Comparison of ENCODE assay signal across 8 cellular contexts in the genomic region with DNA sequence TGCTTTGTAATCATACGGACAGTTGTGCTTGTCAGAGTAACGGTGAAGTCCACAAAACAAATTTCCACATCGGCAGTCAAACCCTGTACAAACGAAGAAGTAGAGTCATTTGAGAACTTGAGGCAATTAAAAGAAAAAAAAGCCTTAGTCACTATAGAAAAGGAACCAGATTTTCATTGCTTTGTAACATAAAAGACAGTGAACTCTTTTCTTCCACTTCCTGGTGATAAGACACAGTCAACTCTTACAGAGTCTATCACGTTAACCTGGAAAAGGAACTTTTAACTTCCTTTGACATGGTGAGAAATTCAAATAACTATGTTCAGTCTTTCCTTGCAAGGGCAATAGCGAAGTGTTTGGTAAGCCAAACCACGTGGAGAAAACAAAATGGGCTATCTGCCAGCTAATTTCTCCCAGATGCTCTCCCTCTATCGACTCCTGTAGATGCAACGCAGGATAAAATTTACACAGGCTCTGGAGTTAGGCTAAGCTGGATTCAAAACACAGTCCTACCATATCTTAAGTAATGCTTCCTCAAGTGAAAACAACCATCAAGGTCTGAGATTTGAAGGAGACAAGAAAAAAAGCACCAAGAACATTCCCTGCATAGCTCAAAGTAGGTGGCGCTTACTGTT. TPM values are rescaled to one million over a fixed set of nuclear protein-coding genes. Genes with fewer than 3 reads are reported as not detected.
DNase-seq lines count a peak whose midpoint lies in the region; ATAC-seq lines count a peak whose summit lies in the region.

No MANE protein-coding gene starts in this region.

- H3K9me3 ChIP-seq in CD4-positive, CD25-positive, alpha-beta regulatory T cell (ENCODE audit: control insufficient read depth in 2 of 2, low read length in 2 of 2) = no peaks in the 10 kb centered on the region

- no peaks in the 10 kb centered on the region for H3K27me3 Mint-ChIP-seq in CD4-positive, CD25-positive, alpha-beta regulatory T cell
- H3K27me3 Mint-ChIP-seq in dendritic cell treated with granulocyte-macrophage colony-stimulating factor and Interleukin-4, amounts not matched to agents 40 ng/mL and 50 ng/mL, for 4 days = no peaks in the 10 kb centered on the region
- H3K27me3 Mint-ChIP-seq in naive thymus-derived CD8-positive, alpha-beta T cell = no peaks in the 10 kb centered on the region

- peaks cover 56 to 61% (median 59%) of the 10 kb centered on the region in 4 donors for H3K4me1 Mint-ChIP-seq in CD4-positive, CD25-positive, alpha-beta regulatory T cell
- H3K4me1 Mint-ChIP-seq in dendritic cell treated with granulocyte-macrophage colony-stimulating factor and Interleukin-4, amounts not matched to agents 40 ng/mL and 50 ng/mL, for 4 days (ENCODE audit: low read depth) = peaks cover 51% of the 10 kb centered on the region
- H3K4me1 Mint-ChIP-seq in naive thymus-derived CD8-positive, alpha-beta T cell = peaks cover 26 to 75% (median 56%) of the 10 kb centered on the region in 4 donors

- H3K27ac ChIP-seq in CD4-positive, CD25-positive, alpha-beta regulatory T cell (ENCODE audit: insufficient read depth, low read length, poor library complexity, severe bottlenecking) = no peak overlapping the region

- POLR2A ChIA-PET in naive thymus-derived CD8-positive, alpha-beta T cell (lab: Charles Lee) = interaction anchor here (1.6 kb wide), 1 partner anchor 10 kb away, joined by 4 read pairs; no protein-coding TSS in a partner anchor

- ATAC-seq in CD4-positive, CD25-positive, alpha-beta regulatory T cell (ENCODE audit: low read depth in 2 of 2) = no peak
- ATAC-seq in naive thymus-derived CD8-positive, alpha-beta T cell = no peak
- no peak for ATAC-seq in HG02610 (IDR thresholded peaks at IDR 0.05; ENCODE audit: unreplicated experiment)

- H3K27ac Mint-ChIP-seq in CD4-positive, CD25-positive, alpha-beta regulatory T cell = peak overlapping the region; percentile 20 to 59 (median 27)
- H3K27ac Mint-ChIP-seq in dendritic cell treated with granulocyte-macrophage colony-stimulating factor and Interleukin-4, amounts not matched to agents 40 ng/mL and 50 ng/mL, for 4 days = peak overlapping the region; percentile 84
- peak overlapping the region; percentile 21 to 85 (median 66) for H3K27ac Mint-ChIP-seq in naive thymus-derived CD8-positive, alpha-beta T cell

- no peak for DNase-seq in CD4-positive, CD25-positive, alpha-beta regulatory T cell
- DNase-seq in NOMO-1 treated with DMSO at 0.1 percent for 48 hours (lab: John Stamatoyannopoulos, UW; ENCODE audit: unreplicated experiment) (peak; percentile 76), epidermal melanocyte (ENCODE audit: insufficient read length, low spot score) (no peak), LoVo (ENCODE audit: low spot score) (no peak), NCI-H187 (lab: John Stamatoyannopoulos, UW) (no peak)
- DNase-seq in naive thymus-derived CD8-positive, alpha-beta T cell = no peak

- H3K27me3 ChIP-seq in CD4-positive, CD25-positive, alpha-beta regulatory T cell (ENCODE audit: control insufficient read depth, insufficient read depth, low read length) = no peaks in the 10 kb centered on the region

- H3K9me3 Mint-ChIP-seq in CD4-positive, CD25-positive, alpha-beta regulatory T cell = no peaks in the 10 kb centered on the region
- no peaks in the 10 kb centered on the region for H3K9me3 Mint-ChIP-seq in dendritic cell treated with granulocyte-macrophage colony-stimulating factor and Interleukin-4, amounts not matched to agents 40 ng/mL and 50 ng/mL, for 4 days
- no peaks in the 10 kb centered on the region for H3K9me3 Mint-ChIP-seq in naive thymus-derived CD8-positive, alpha-beta T cell

- intact Hi-C loops in dendritic cell treated with granulocyte-macrophage colony-stimulating factor and Interleukin-4, amounts not matched to agents 40 ng/mL and 50 ng/mL, for 4 days (cut with micrococcal nuclease) = no loop called here

- H3K4me3 ChIP-seq in CD4-positive, CD25-positive, alpha-beta regulatory T cell (ENCODE audit: low read depth, low read length) = no peak overlapping the region

- H3K4me3 Mint-ChIP-seq in CD4-positive, CD25-positive, alpha-beta regulatory T cell = no peak overlapping the region
- H3K4me3 Mint-ChIP-seq in dendritic cell treated with granulocyte-macrophage colony-stimulating factor and Interleukin-4, amounts not matched to agents 40 ng/mL and 50 ng/mL, for 4 days = peak overlapping the region; percentile 17
- H3K4me3 Mint-ChIP-seq in naive thymus-derived CD8-positive, alpha-beta T cell = peak overlapping the region in 1 of 10 donors; percentile 8

- peaks cover 47% of the 10 kb centered on the region for H3K36me3 Mint-ChIP-seq in CD4-positive, CD25-positive, alpha-beta regulatory T cell
- H3K36me3 Mint-ChIP-seq in dendritic cell treated with granulocyte-macrophage colony-stimulating factor and Interleukin-4, amounts not matched to agents 40 ng/mL and 50 ng/mL, for 4 days (ENCODE audit: low read depth) = peaks cover 97% of the 10 kb centered on the region
- peaks cover 0 to 86% (median 28%) of the 10 kb centered on the region in 3 donors for H3K36me3 Mint-ChIP-seq in naive thymus-derived CD8-positive, alpha-beta T cell

- peaks cover 71% of the 10 kb centered on the region for H3K36me3 ChIP-seq in CD4-positive, CD25-positive, alpha-beta regulatory T cell (ENCODE audit: control insufficient read depth, insufficient read depth, low read length)

- peaks cover 37% of the 10 kb centered on the region for H3K4me1 ChIP-seq in CD4-positive, CD25-positive, alpha-beta regulatory T cell (ENCODE audit: control insufficient read depth, insufficient read depth, low read length, poor library complexity, severe bottlenecking)

RNA-seq across cellular contexts. Expression of a gene that starts 8.9 kb away (rescaled TPM):
- 291 TPM for total RNA-seq in CD4-positive, CD25-positive, alpha-beta regulatory T cell
- polyA plus RNA-seq in CD4-positive, CD25-positive, alpha-beta regulatory T cell = 10 to 100 TPM; 63.9 to 80.2 (median 67.8) TPM
- total RNA-seq in naive thymus-derived CD8-positive, alpha-beta T cell = 100 to 1,000 TPM; 152 to 153 TPM
- polyA plus RNA-seq in naive thymus-derived CD8-positive, alpha-beta T cell = 10 to 100 TPM; 47.2 to 70.8 (median 51.8) TPM

Comparison
In these comparisons a context has a peak if more than half of its experiments do, and no peak if none do; other contexts are left out.
1. H3K27ac Mint-ChIP-seq: peak in every context shown above with its lines; median percentile 84 in dendritic cell treated with granulocyte-macrophage colony-stimulating factor and Interleukin-4, amounts not matched to agents 40 ng/mL and 50 ng/mL, for 4 days; 66 in naive thymus-derived CD8-positive, alpha-beta T cell; 27 in CD4-positive, CD25-positive, alpha-beta regulatory T cell.